ENCODE assay signal across 9 cellular contexts in the genomic region with DNA sequence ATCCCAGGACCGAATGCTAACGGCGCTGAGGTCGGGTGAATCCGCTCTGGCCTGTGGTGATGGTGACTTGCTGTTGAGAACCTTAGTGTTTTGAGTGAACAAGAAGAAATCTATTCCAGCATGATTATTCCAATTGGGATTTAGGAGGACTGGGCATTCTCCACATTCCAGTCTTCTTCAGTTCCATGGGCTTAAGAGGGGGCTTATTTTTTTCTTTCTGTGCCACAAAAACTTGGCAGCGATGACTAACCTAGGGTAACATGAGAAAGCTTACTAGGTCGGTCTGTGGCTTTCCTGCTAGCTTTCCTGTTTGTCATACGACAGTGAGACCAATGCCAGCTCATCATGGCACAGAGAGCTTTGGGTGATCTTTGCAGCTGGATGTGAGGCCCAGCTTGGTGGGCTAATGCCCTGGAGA.
DNase-seq lines count a peak whose midpoint lies in the region; ATAC-seq and TF ChIP-seq lines count a peak whose summit lies in the region.
"Had no signal": no experiment of that assay in that cellular context is flagged by ENCODE, and none has a peak within 500 bp of the region (broad histone marks: within the 10 kb centered on the region; RNA-seq: fewer than 3 reads in every experiment).

No MANE protein-coding gene starts in this region.

- peaks cover 2% of the 10 kb centered on the region for H3K4me1 ChIP-seq in ovary (ENCODE audit: insufficient read depth)
- no peaks in the 10 kb centered on the region for H3K4me1 ChIP-seq in aorta (ENCODE audit: control insufficient read depth in 1 of 2, insufficient read depth in 2 of 2, low read length in 2 of 2)
- peaks cover 5% of the 10 kb centered on the region; the same call in 1 of the 2 replicates for H3K4me1 ChIP-seq in GM23338 (ENCODE audit: insufficient read depth)

- H3K27me3 ChIP-seq in ovary: no peaks in the 10 kb centered on the region
- H3K27me3 ChIP-seq in aorta (ENCODE audit: control insufficient read depth in 1 of 2, insufficient read depth in 2 of 2, low read length in 1 of 2): no peaks in the 10 kb centered on the region
- H3K27me3 ChIP-seq in GM23338 (ENCODE audit: insufficient read depth): no peaks in the 10 kb centered on the region

- no peaks in the 10 kb centered on the region for H3K36me3 Mint-ChIP-seq in activated CD4-positive, alpha-beta memory T cell treated with anti-CD3 and anti-CD28 coated beads for 36 hours
- no peaks in the 10 kb centered on the region for H3K36me3 Mint-ChIP-seq in GM23338 (ENCODE audit: low read depth)

- no peak overlapping the region for H2AFZ ChIP-seq in GM23338

- intact Hi-C loops in activated CD4-positive, alpha-beta memory T cell treated with anti-CD3 and anti-CD28 coated beads for 36 hours (cut with micrococcal nuclease): no loop called here
- intact Hi-C loops in ovary (cut with DNase I): no loop called here
- intact Hi-C loops in aorta (cut with DNase I): no loop called here

- H3K4me3 ChIP-seq in ovary (no peak overlapping the region), aorta (ENCODE audit: low read length in 2 of 2) (no peak overlapping the region), GM23338 (no peak overlapping the region)

- no peak for ATAC-seq in aorta (ENCODE audit: low FRiP score)
- ATAC-seq in GM23338: no peak
- ATAC-seq in HG02884 (IDR thresholded peaks at IDR 0.05; ENCODE audit: unreplicated experiment): no peak

- H3K27ac ChIP-seq in ovary (no peak overlapping the region), aorta (ENCODE audit: low read depth in 1 of 2, low read length in 2 of 2) (no peak overlapping the region), GM23338 (ENCODE audit: low read depth) (no peak overlapping the region)

- H3K9me3 ChIP-seq in ovary (no peaks in the 10 kb centered on the region), aorta (ENCODE audit: control insufficient read depth, low read length) (no peaks in the 10 kb centered on the region)

- CTCF ChIA-PET in activated CD4-positive, alpha-beta memory T cell treated with anti-CD3 and anti-CD28 coated beads for 36 hours (lab: Charles Lee): interaction anchor here (0.9 kb wide), 1 partner anchor 36 kb away, joined by 3 read pairs; no protein-coding TSS in a partner anchor

- no peak overlapping the region for H3K27ac Mint-ChIP-seq in activated CD4-positive, alpha-beta memory T cell treated with anti-CD3 and anti-CD28 coated beads for 36 hours
- no peak overlapping the region for H3K27ac Mint-ChIP-seq in GM23338

- DNase-seq in AG08396 (ENCODE audit: low spot score) (peak; percentile 58), HS-5 (ENCODE audit: low read depth) (peak; percentile 87), hepatic stellate cell (ENCODE audit: low spot score) (peak; percentile 58), ovary (no peak), aorta (no peak), GM23338 (ENCODE audit: low spot score) (no peak)
- DNase-seq in activated CD4-positive, alpha-beta memory T cell treated with anti-CD3 and anti-CD28 coated beads for 36 hours: peak; percentile 44
- DNase-seq: NCI-H446 treated with DMSO at 0.1 percent for 48 hours had no signal

- H3K9me3 Mint-ChIP-seq in activated CD4-positive, alpha-beta memory T cell treated with anti-CD3 and anti-CD28 coated beads for 36 hours: no peaks in the 10 kb centered on the region
- H3K9me3 Mint-ChIP-seq in GM23338: no peaks in the 10 kb centered on the region

- no peaks in the 10 kb centered on the region for H3K79me2 ChIP-seq in GM23338 (replicated peaks; ENCODE audit: insufficient read depth)

- TF ChIP-seq CTCF in ovary (IDR thresholded peaks at IDR 0.05) (no peak), GM23338 (conservative IDR thresholded peaks at IDR 0.05; ENCODE audit: low read depth in 2 of 2) (no peak)

- peaks cover 8% of the 10 kb centered on the region for H3K4me1 Mint-ChIP-seq in activated CD4-positive, alpha-beta memory T cell treated with anti-CD3 and anti-CD28 coated beads for 36 hours (ENCODE audit: low read depth)
- H3K4me1 Mint-ChIP-seq in GM23338: peaks cover 6% of the 10 kb centered on the region; the same call in 2 of the 3 replicates

- no peak overlapping the region for H3K4me3 Mint-ChIP-seq in activated CD4-positive, alpha-beta memory T cell treated with anti-CD3 and anti-CD28 coated beads for 36 hours
- no peak overlapping the region for H3K4me3 Mint-ChIP-seq in GM23338

- no peaks in the 10 kb centered on the region for H3K9me2 ChIP-seq in GM23338 (ENCODE audit: insufficient read depth)

- no peaks in the 10 kb centered on the region for H4K20me1 ChIP-seq in GM23338 (replicated peaks; ENCODE audit: insufficient read depth)

- H3K27me3 Mint-ChIP-seq in activated CD4-positive, alpha-beta memory T cell treated with anti-CD3 and anti-CD28 coated beads for 36 hours: no peaks in the 10 kb centered on the region
- H3K27me3 Mint-ChIP-seq in GM23338 (ENCODE audit: insufficient read depth, low read depth, poor library complexity): peaks cover 9% of the 10 kb centered on the region

- TF ChIP-seq POLR2A in ovary (IDR thresholded peaks at IDR 0.05): no peak

- H3F3A ChIP-seq in GM23338 (replicated peaks; ENCODE audit: low read depth): no peaks in the 10 kb centered on the region

- no peak overlapping the region for H3K4me2 ChIP-seq in GM23338

- H3K36me3 ChIP-seq in ovary: no peaks in the 10 kb centered on the region
- no peaks in the 10 kb centered on the region for H3K36me3 ChIP-seq in aorta (ENCODE audit: control insufficient read depth in 1 of 2, insufficient read depth in 2 of 2, low read length in 1 of 2)
- no peaks in the 10 kb centered on the region; the same call in 1 of the 2 replicates for H3K36me3 ChIP-seq in GM23338 (ENCODE audit: insufficient read depth)

- POLR2A ChIA-PET in activated CD4-positive, alpha-beta memory T cell treated with anti-CD3 and anti-CD28 coated beads for 36 hours (lab: Charles Lee): interaction anchor here (0.5 kb wide), 1 partner anchor 126 kb away, joined by 6 read pairs; no protein-coding TSS in a partner anchor

- no peak for TF ChIP-seq EP300 in ovary (IDR thresholded peaks at IDR 0.05)

- WGBS in ovary, 3 donors: 69 to 82% (median 80%) methylated on average over 8 of the region's 8 CpGs
- WGBS in aorta, 2 donors: 70 to 74% methylated on average over 8 of the region's 8 CpGs

TF ChIP-seq in GM23338, 12 proteins besides CTCF, POLR2A, EP300 and RAD21 (continues in another document):
- TF ChIP-seq EZH2phosphoT487 (IDR thresholded peaks at IDR 0.05; ENCODE audit: unreplicated experiment): no peak
- no peak for TF ChIP-seq REST (IDR thresholded peaks at IDR 0.05; ENCODE audit: unreplicated experiment)
- no peak for TF ChIP-seq CREB1 (CRISPR knock-in tag; IDR thresholded peaks at IDR 0.05; ENCODE audit: low read depth)
- TF ChIP-seq ZNF114 (CRISPR knock-in tag; IDR thresholded peaks at IDR 0.05): no peak
- no peak for TF ChIP-seq STAT1 (IDR thresholded peaks at IDR 0.05; ENCODE audit: unreplicated experiment)

Comparison
In these comparisons a context has a peak if more than half of its experiments do, and no peak if none do; other contexts are left out.
1. DNase-seq: peak in AG08396 (single experiment), HS-5 (single experiment), activated CD4-positive, alpha-beta memory T cell treated with anti-CD3 and anti-CD28 coated beads for 36 hours (single experiment) and hepatic stellate cell (single experiment); none in ovary (0 of 5), aorta (0 of 2) and GM23338 (single experiment).